10 cellular contexts compared by ENCODE assay signal in genomic region chr1:43550598-43551246, GRCh38. TPM values are rescaled to one million over a fixed set of nuclear protein-coding genes. Genes with fewer than 3 reads are reported as not detected.
A peak's percentile ranks its signal among the peaks of the same experiment; 100 is the strongest.
DNase-seq lines count a peak whose midpoint lies in the region; ATAC-seq and TF ChIP-seq lines count a peak whose summit lies in the region.
"Had no signal": no experiment of that assay in that cellular context is flagged by ENCODE, and none has a peak within 500 bp of the region (broad histone marks: within the 10 kb centered on the region; RNA-seq: fewer than 3 reads in every experiment).

No MANE protein-coding gene starts in this region.

- no peak overlapping the region for H3K27ac Mint-ChIP-seq in activated T-helper 1 cell treated with anti-CD3 and anti-CD28 coated beads, Interleukin-12 subunit alpha, Interleukin-12 subunit beta, Interleukin-2, Interleukin-4 antibody, amounts not matched to agents 30 ng/mL and 10 ng/mL and 1 ng/mL, durations not matched to agents 14 hours and 24 hours and 36 hours
- peak overlapping the region in 1 of 6 donors; percentile 37 for H3K27ac Mint-ChIP-seq in immature natural killer cell

- no peaks in the 10 kb centered on the region for H3K27me3 ChIP-seq in stomach

- peak overlapping the region; percentile 21 to 43 (median 32) for H3K4me3 ChIP-seq in stomach

- H3K36me3 ChIP-seq in stomach, result peaks cover 0 to 23% (median 18%) of the 10 kb centered on the region in 4 donors

- no peaks in the 10 kb centered on the region for H3K36me3 Mint-ChIP-seq in activated T-helper 1 cell treated with anti-CD3 and anti-CD28 coated beads, Interleukin-12 subunit alpha, Interleukin-12 subunit beta, Interleukin-2, Interleukin-4 antibody, amounts not matched to agents 30 ng/mL and 10 ng/mL and 1 ng/mL, durations not matched to agents 14 hours and 24 hours and 36 hours (ENCODE audit: low read depth)
- H3K36me3 Mint-ChIP-seq in immature natural killer cell, result no peaks in the 10 kb centered on the region

- peaks cover 10% of the 10 kb centered on the region for H3K4me1 Mint-ChIP-seq in activated T-helper 1 cell treated with anti-CD3 and anti-CD28 coated beads, Interleukin-12 subunit alpha, Interleukin-12 subunit beta, Interleukin-2, Interleukin-4 antibody, amounts not matched to agents 30 ng/mL and 10 ng/mL and 1 ng/mL, durations not matched to agents 14 hours and 24 hours and 36 hours (ENCODE audit: low read depth)
- H3K4me1 Mint-ChIP-seq in immature natural killer cell, result peaks cover 2 to 8% of the 10 kb centered on the region in 2 donors

- DNase-seq in NCI-H2029 (lab: John Stamatoyannopoulos, UW) (peak; percentile 35), NCI-H2029 treated with DMSO at 0.1 percent for 48 hours (lab: John Stamatoyannopoulos, UW) (no peak), immature natural killer cell (no peak), stomach (no peak), NK-92 (lab: John Stamatoyannopoulos, UW; ENCODE audit: unreplicated experiment) (no peak), NCI-H526 (lab: John Stamatoyannopoulos, UW) (no peak)
- no peak for DNase-seq in activated T-helper 1 cell treated with anti-CD3 and anti-CD28 coated beads, Interleukin-12 subunit alpha, Interleukin-12 subunit beta, Interleukin-2, Interleukin-4 antibody, amounts not matched to agents 30 ng/mL and 10 ng/mL and 1 ng/mL, durations not matched to agents 14 hours and 24 hours and 36 hours (ENCODE audit: low spot score)
- DNase-seq: stimulated activated naive CD4-positive, alpha-beta T cell treated with Interleukin-2 at 50 U/mL for 16 hours had no signal

- H3K9me3 Mint-ChIP-seq in activated T-helper 1 cell treated with anti-CD3 and anti-CD28 coated beads, Interleukin-12 subunit alpha, Interleukin-12 subunit beta, Interleukin-2, Interleukin-4 antibody, amounts not matched to agents 30 ng/mL and 10 ng/mL and 1 ng/mL, durations not matched to agents 14 hours and 24 hours and 36 hours, result no peaks in the 10 kb centered on the region
- no peaks in the 10 kb centered on the region for H3K9me3 Mint-ChIP-seq in immature natural killer cell

- H3K27ac ChIP-seq in stomach, result peak overlapping the region; percentile 83 to 92 (median 88)

- peak overlapping the region; percentile 20 for H3K4me3 Mint-ChIP-seq in activated T-helper 1 cell treated with anti-CD3 and anti-CD28 coated beads, Interleukin-12 subunit alpha, Interleukin-12 subunit beta, Interleukin-2, Interleukin-4 antibody, amounts not matched to agents 30 ng/mL and 10 ng/mL and 1 ng/mL, durations not matched to agents 14 hours and 24 hours and 36 hours
- peak overlapping the region; percentile 5 to 71 (median 34) for H3K4me3 Mint-ChIP-seq in immature natural killer cell

- peaks cover 71 to 91% (median 76%) of the 10 kb centered on the region in 4 donors for H3K4me1 ChIP-seq in stomach

- intact Hi-C loops in activated T-helper 1 cell treated with anti-CD3 and anti-CD28 coated beads, Interleukin-12 subunit alpha, Interleukin-12 subunit beta, Interleukin-2, Interleukin-4 antibody, amounts not matched to agents 30 ng/mL and 10 ng/mL and 1 ng/mL, durations not matched to agents 14 hours and 24 hours and 36 hours (cut with micrococcal nuclease), result no loop called here
- intact Hi-C loops in stomach (cut with DNase I; ENCODE audit: low total_unique reads), result no loop called here

- WGBS in stomach, 5 donors, result 45 to 69% (median 57%) methylated on average over 15 of the region's 15 CpGs

- TF ChIP-seq EP300 in stomach (IDR thresholded peaks at IDR 0.05), result no peak

- H3K27me3 Mint-ChIP-seq in activated T-helper 1 cell treated with anti-CD3 and anti-CD28 coated beads, Interleukin-12 subunit alpha, Interleukin-12 subunit beta, Interleukin-2, Interleukin-4 antibody, amounts not matched to agents 30 ng/mL and 10 ng/mL and 1 ng/mL, durations not matched to agents 14 hours and 24 hours and 36 hours (ENCODE audit: insufficient read depth), result peaks cover 7% of the 10 kb centered on the region
- peaks cover 2 to 9% (median 2%) of the 10 kb centered on the region in 3 donors for H3K27me3 Mint-ChIP-seq in immature natural killer cell (ENCODE audit: low read depth in 3 of 3)

- TF ChIP-seq POLR2A in stomach (IDR thresholded peaks at IDR 0.05), result no peak

- ATAC-seq in GM19328 (IDR thresholded peaks at IDR 0.05; ENCODE audit: unreplicated experiment), result no peak
- ATAC-seq: Panc1 had no signal

- no peak for TF ChIP-seq CTCF in stomach (IDR thresholded peaks at IDR 0.05)

- H3K9me3 ChIP-seq in stomach, result no peaks in the 10 kb centered on the region

RNA-seq across cellular contexts. Expression of gene PTPRF, which starts 20.0 kb away (rescaled TPM):
- 0.69 and 0.93 TPM in 2 replicates for total RNA-seq in activated T-helper 1 cell treated with anti-CD3 and anti-CD28 coated beads, Interleukin-12 subunit alpha, Interleukin-12 subunit beta, Interleukin-2, Interleukin-4 antibody, amounts not matched to agents 30 ng/mL and 10 ng/mL and 1 ng/mL, durations not matched to agents 14 hours and 24 hours and 36 hours
- polyA plus RNA-seq in immature natural killer cell, result not detected
- total RNA-seq in stomach, result 100 to 1,000 TPM in 4 of 5 donors, 10 to 100 TPM in 1; 63.0 to 282 (median 114) TPM
- 10 to 100 TPM; 11.3 to 53.3 (median 30.4) TPM for polyA plus RNA-seq in stomach

Comparison
In these comparisons a context has a peak if more than half of its experiments do, and no peak if none do; other contexts are left out.
1. RNA of gene PTPRF, which starts 20.0 kb away (total RNA-seq): 63.0 to 282 TPM in stomach; 0.69 to 0.93 TPM in activated T-helper 1 cell treated with anti-CD3 and anti-CD28 coated beads, Interleukin-12 subunit alpha, Interleukin-12 subunit beta, Interleukin-2, Interleukin-4 antibody, amounts not matched to agents 30 ng/mL and 10 ng/mL and 1 ng/mL, durations not matched to agents 14 hours and 24 hours and 36 hours; every median in the first group is over 10 times any median in the second.